1 cellular context compared by ENCODE assay signal in the genomic region with DNA sequence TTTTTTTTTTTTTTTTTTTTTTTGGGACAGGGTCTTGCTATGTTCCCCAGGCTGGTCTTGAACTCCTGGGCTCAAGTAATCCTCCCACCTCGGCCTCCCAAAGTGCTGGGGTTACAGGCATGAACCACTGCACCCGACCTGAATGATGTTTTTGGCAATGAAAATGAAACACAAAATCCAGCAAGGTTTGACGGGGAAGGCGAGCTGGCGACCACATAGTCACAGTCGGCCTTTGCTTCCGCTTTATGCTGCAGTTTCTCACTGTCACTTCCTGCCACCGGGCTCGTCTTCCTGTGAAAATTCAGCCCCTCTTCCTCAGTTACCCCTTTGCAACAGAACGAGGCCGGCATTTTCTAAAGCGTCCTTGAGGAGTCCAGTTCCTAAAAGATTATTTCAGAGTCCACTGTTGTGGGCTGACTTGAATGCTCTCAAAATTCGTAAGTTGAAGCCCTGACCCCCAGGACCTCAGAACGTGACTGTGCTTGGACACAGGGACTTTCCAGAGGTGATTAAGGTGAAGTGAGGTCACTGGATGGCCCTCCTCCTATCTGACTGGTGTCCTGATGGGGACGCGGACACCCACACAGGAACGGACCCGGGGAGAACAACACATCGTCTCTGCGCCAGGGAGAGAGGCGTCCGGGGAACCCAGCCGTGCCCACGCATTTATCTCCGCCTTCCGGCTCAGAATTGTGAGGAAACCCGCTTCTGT.
TF ChIP-seq lines count a peak whose summit lies in the region.

No MANE protein-coding gene starts in this region.

TF ChIP-seq in HepG2, 621 proteins besides CTCF, POLR2A, EP300 and RAD21 (continued from another document and continues in another):
- TF ChIP-seq, protein P1, sequence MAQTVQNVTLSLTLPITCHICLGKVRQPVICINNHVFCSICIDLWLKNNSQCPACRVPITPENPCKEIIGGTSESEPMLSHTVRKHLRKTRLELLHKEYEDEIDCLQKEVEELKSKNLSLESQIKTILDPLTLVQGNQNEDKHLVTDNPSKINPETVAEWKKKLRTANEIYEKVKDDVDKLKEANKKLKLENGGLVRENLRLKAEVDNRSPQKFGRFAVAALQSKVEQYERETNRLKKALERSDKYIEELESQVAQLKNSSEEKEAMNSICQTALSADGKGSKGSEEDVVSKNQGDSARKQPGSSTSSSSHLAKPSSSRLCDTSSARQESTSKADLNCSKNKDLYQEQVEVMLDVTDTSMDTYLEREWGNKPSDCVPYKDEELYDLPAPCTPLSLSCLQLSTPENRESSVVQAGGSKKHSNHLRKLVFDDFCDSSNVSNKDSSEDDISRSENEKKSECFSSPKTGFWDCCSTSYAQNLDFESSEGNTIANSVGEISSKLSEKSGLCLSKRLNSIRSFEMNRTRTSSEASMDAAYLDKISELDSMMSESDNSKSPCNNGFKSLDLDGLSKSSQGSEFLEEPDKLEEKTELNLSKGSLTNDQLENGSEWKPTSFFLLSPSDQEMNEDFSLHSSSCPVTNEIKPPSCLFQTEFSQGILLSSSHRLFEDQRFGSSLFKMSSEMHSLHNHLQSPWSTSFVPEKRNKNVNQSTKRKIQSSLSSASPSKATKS (CRISPR knock-in tag; IDR thresholded peaks at IDR 0.05), result no peak
- TF ChIP-seq SRSF4 (IDR thresholded peaks at IDR 0.05; ENCODE audit: low read depth, low read length, poor library complexity, severe bottlenecking), result no peak
- TF ChIP-seq, protein P2, sequence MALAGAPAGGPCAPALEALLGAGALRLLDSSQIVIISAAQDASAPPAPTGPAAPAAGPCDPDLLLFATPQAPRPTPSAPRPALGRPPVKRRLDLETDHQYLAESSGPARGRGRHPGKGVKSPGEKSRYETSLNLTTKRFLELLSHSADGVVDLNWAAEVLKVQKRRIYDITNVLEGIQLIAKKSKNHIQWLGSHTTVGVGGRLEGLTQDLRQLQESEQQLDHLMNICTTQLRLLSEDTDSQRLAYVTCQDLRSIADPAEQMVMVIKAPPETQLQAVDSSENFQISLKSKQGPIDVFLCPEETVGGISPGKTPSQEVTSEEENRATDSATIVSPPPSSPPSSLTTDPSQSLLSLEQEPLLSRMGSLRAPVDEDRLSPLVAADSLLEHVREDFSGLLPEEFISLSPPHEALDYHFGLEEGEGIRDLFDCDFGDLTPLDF (CRISPR knock-in tag; IDR thresholded peaks at IDR 0.05), result no peak
- no peak for TF ChIP-seq AHR (CRISPR knock-in tag; IDR thresholded peaks at IDR 0.05)
- TF ChIP-seq SYNCRIP (IDR thresholded peaks at IDR 0.05; ENCODE audit: insufficient read depth, low read depth, low read length), result no peak
- no peak for TF ChIP-seq JUNB (CRISPR knock-in tag; IDR thresholded peaks at IDR 0.05; ENCODE audit: borderline replicate concordance)
- no peak for TF ChIP-seq SATB2 (CRISPR knock-in tag; IDR thresholded peaks at IDR 0.05)
- no peak for TF ChIP-seq ZNF367 (CRISPR knock-in tag; IDR thresholded peaks at IDR 0.05; ENCODE audit: borderline replicate concordance)
- TF ChIP-seq ZNF777 (CRISPR knock-in tag; IDR thresholded peaks at IDR 0.05), result no peak
- TF ChIP-seq TBL1XR1 (IDR thresholded peaks at IDR 0.05; ENCODE audit: borderline replicate concordance, low read length, partially characterized antibody), result no peak
- no peak for TF ChIP-seq ZNF589 (CRISPR knock-in tag; conservative IDR thresholded peaks at IDR 0.05)
- peak; percentile 30 for TF ChIP-seq XRCC5 (optimal IDR thresholded peaks at IDR 0.05; ENCODE audit: low read length)
- peak; percentile 36; the same call in 1 of the 2 replicates for TF ChIP-seq NR2C2 (CRISPR knock-in tag; IDR thresholded peaks at IDR 0.05; ENCODE audit: borderline replicate concordance)
- no peak for TF ChIP-seq KLF15 (CRISPR knock-in tag; IDR thresholded peaks at IDR 0.05; ENCODE audit: borderline replicate concordance)
- TF ChIP-seq ZMYM4 (CRISPR knock-in tag; IDR thresholded peaks at IDR 0.05), result 0 out of 2 replicates have a peak, but pooled peaks have one; percentile 25
- TF ChIP-seq, protein P3, sequence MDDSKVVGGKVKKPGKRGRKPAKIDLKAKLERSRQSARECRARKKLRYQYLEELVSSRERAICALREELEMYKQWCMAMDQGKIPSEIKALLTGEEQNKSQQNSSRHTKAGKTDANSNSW (CRISPR knock-in tag; IDR thresholded peaks at IDR 0.05; ENCODE audit: borderline replicate concordance), result no peak; the same call in 1 of the 2 replicates
- TF ChIP-seq SRF (IDR thresholded peaks at IDR 0.05; ENCODE audit: low read depth, low read length), result no peak
- TF ChIP-seq, protein P4, sequence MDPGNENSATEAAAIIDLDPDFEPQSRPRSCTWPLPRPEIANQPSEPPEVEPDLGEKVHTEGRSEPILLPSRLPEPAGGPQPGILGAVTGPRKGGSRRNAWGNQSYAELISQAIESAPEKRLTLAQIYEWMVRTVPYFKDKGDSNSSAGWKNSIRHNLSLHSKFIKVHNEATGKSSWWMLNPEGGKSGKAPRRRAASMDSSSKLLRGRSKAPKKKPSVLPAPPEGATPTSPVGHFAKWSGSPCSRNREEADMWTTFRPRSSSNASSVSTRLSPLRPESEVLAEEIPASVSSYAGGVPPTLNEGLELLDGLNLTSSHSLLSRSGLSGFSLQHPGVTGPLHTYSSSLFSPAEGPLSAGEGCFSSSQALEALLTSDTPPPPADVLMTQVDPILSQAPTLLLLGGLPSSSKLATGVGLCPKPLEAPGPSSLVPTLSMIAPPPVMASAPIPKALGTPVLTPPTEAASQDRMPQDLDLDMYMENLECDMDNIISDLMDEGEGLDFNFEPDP (CRISPR knock-in tag; conservative IDR thresholded peaks at IDR 0.05), result no peak
- TF ChIP-seq ARID2 (CRISPR knock-in tag; IDR thresholded peaks at IDR 0.05; ENCODE audit: borderline replicate concordance), result no peak
- TF ChIP-seq LCORL (IDR thresholded peaks at IDR 0.05), result no peak
- TF ChIP-seq LCORL (CRISPR knock-in tag; IDR thresholded peaks at IDR 0.05), result no peak
- TF ChIP-seq FOXC1 (CRISPR knock-in tag; IDR thresholded peaks at IDR 0.05; ENCODE audit: borderline replicate concordance), result no peak
- TF ChIP-seq ZNF253 (CRISPR knock-in tag; IDR thresholded peaks at IDR 0.05; ENCODE audit: borderline replicate concordance), result no peak
- TF ChIP-seq ZNF10 (CRISPR knock-in tag; IDR thresholded peaks at IDR 0.05; ENCODE audit: borderline replicate concordance, low read depth), result no peak
- no peak for TF ChIP-seq RFXAP (CRISPR knock-in tag; IDR thresholded peaks at IDR 0.05; ENCODE audit: borderline replicate concordance)
- TF ChIP-seq POGZ (CRISPR knock-in tag; IDR thresholded peaks at IDR 0.05), result no peak
- TF ChIP-seq, protein P5, sequence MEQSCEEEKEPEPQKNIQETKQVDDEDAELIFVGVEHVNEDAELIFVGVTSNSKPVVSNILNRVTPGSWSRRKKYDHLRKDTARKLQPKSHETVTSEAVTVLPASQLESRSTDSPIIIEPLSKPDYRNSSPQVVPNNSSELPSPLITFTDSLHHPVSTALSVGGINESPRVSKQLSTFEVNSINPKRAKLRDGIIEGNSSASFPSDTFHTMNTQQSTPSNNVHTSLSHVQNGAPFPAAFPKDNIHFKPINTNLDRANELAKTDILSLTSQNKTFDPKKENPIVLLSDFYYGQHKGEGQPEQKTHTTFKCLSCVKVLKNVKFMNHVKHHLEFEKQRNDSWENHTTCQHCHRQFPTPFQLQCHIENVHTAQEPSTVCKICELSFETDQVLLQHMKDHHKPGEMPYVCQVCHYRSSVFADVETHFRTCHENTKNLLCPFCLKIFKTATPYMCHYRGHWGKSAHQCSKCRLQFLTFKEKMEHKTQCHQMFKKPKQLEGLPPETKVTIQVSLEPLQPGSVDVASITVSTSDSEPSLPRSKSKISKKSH (CRISPR knock-in tag; IDR thresholded peaks at IDR 0.05; ENCODE audit: borderline replicate concordance), result no peak
- TF ChIP-seq, protein P6, sequence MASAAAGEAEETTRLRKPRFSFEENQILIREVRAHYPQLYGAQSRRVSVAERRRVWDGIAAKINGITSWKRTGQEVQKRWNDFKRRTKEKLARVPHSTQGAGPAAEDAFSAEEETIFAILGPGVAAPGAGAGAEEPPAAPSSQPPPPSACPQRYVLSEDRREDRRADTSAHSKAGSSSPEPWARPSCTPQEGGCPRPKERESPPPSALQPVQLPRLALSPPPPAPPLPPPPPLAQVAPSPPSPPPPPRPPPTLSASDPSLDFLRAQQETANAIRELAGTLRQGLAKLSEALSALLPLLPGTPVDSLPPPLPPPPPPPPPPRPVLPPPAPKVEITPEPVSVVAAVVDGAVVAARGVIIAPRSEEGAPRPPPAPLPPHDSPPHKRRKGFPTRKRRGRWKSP (CRISPR knock-in tag; IDR thresholded peaks at IDR 0.05), result no peak
- TF ChIP-seq, protein P7, sequence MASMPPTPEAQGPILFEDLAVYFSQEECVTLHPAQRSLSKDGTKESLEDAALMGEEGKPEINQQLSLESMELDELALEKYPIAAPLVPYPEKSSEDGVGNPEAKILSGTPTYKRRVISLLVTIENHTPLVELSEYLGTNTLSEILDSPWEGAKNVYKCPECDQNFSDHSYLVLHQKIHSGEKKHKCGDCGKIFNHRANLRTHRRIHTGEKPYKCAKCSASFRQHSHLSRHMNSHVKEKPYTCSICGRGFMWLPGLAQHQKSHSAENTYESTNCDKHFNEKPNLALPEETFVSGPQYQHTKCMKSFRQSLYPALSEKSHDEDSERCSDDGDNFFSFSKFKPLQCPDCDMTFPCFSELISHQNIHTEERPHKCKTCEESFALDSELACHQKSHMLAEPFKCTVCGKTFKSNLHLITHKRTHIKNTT (CRISPR knock-in tag; IDR thresholded peaks at IDR 0.05), result no peak
- TF ChIP-seq, protein P8, sequence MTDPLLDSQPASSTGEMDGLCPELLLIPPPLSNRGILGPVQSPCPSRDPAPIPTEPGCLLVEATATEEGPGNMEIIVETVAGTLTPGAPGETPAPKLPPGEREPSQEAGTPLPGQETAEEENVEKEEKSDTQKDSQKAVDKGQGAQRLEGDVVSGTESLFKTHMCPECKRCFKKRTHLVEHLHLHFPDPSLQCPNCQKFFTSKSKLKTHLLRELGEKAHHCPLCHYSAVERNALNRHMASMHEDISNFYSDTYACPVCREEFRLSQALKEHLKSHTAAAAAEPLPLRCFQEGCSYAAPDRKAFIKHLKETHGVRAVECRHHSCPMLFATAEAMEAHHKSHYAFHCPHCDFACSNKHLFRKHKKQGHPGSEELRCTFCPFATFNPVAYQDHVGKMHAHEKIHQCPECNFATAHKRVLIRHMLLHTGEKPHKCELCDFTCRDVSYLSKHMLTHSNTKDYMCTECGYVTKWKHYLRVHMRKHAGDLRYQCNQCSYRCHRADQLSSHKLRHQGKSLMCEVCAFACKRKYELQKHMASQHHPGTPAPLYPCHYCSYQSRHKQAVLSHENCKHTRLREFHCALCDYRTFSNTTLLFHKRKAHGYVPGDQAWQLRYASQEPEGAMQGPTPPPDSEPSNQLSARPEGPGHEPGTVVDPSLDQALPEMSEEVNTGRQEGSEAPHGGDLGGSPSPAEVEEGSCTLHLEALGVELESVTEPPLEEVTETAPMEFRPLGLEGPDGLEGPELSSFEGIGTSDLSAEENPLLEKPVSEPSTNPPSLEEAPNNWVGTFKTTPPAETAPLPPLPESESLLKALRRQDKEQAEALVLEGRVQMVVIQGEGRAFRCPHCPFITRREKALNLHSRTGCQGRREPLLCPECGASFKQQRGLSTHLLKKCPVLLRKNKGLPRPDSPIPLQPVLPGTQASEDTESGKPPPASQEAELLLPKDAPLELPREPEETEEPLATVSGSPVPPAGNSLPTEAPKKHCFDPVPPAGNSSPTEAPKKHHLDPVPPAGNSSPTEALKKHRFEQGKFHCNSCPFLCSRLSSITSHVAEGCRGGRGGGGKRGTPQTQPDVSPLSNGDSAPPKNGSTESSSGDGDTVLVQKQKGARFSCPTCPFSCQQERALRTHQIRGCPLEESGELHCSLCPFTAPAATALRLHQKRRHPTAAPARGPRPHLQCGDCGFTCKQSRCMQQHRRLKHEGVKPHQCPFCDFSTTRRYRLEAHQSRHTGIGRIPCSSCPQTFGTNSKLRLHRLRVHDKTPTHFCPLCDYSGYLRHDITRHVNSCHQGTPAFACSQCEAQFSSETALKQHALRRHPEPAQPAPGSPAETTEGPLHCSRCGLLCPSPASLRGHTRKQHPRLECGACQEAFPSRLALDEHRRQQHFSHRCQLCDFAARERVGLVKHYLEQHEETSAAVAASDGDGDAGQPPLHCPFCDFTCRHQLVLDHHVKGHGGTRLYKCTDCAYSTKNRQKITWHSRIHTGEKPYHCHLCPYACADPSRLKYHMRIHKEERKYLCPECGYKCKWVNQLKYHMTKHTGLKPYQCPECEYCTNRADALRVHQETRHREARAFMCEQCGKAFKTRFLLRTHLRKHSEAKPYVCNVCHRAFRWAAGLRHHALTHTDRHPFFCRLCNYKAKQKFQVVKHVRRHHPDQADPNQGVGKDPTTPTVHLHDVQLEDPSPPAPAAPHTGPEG (CRISPR knock-in tag; IDR thresholded peaks at IDR 0.05), result no peak
- TF ChIP-seq, protein P9, sequence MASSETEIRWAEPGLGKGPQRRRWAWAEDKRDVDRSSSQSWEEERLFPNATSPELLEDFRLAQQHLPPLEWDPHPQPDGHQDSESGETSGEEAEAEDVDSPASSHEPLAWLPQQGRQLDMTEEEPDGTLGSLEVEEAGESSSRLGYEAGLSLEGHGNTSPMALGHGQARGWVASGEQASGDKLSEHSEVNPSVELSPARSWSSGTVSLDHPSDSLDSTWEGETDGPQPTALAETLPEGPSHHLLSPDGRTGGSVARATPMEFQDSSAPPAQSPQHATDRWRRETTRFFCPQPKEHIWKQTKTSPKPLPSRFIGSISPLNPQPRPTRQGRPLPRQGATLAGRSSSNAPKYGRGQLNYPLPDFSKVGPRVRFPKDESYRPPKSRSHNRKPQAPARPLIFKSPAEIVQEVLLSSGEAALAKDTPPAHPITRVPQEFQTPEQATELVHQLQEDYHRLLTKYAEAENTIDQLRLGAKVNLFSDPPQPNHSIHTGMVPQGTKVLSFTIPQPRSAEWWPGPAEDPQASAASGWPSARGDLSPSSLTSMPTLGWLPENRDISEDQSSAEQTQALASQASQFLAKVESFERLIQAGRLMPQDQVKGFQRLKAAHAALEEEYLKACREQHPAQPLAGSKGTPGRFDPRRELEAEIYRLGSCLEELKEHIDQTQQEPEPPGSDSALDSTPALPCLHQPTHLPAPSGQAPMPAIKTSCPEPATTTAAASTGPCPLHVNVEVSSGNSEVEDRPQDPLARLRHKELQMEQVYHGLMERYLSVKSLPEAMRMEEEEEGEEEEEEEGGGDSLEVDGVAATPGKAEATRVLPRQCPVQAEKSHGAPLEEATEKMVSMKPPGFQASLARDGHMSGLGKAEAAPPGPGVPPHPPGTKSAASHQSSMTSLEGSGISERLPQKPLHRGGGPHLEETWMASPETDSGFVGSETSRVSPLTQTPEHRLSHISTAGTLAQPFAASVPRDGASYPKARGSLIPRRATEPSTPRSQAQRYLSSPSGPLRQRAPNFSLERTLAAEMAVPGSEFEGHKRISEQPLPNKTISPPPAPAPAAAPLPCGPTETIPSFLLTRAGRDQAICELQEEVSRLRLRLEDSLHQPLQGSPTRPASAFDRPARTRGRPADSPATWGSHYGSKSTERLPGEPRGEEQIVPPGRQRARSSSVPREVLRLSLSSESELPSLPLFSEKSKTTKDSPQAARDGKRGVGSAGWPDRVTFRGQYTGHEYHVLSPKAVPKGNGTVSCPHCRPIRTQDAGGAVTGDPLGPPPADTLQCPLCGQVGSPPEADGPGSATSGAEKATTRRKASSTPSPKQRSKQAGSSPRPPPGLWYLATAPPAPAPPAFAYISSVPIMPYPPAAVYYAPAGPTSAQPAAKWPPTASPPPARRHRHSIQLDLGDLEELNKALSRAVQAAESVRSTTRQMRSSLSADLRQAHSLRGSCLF (CRISPR knock-in tag; IDR thresholded peaks at IDR 0.05; ENCODE audit: borderline replicate concordance), result no peak
- no peak for TF ChIP-seq ZC3H4 (CRISPR knock-in tag; IDR thresholded peaks at IDR 0.05; ENCODE audit: borderline replicate concordance)
- TF ChIP-seq ZNF652 (CRISPR knock-in tag; IDR thresholded peaks at IDR 0.05; ENCODE audit: borderline replicate concordance, low read depth), result no peak
- TF ChIP-seq, protein P10, sequence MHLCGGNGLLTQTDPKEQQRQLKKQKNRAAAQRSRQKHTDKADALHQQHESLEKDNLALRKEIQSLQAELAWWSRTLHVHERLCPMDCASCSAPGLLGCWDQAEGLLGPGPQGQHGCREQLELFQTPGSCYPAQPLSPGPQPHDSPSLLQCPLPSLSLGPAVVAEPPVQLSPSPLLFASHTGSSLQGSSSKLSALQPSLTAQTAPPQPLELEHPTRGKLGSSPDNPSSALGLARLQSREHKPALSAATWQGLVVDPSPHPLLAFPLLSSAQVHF (CRISPR knock-in tag; IDR thresholded peaks at IDR 0.05), result no peak
- TF ChIP-seq HMG20B (CRISPR knock-in tag; conservative IDR thresholded peaks at IDR 0.05), result no peak
